1 cellular context compared by ENCODE assay signal in the genomic region with DNA sequence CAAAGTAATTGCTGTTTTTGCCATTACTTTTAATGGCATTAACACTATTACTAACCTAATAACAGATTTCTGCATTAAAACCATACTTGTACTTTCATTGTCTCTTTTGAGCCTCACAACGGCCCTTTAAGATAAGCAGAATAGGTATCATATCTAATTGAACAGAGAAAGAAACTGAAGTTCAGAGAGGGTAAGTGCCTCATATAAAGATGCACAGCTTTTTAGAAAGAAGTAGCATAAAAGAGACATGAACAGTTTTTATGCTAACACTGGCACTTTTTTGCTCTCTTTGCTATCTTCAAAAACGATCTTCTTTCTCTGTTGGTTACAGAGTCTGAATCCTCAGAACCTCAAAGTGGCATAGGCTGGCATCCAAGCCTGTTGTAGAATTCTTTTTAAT.
TF ChIP-seq lines count a peak whose summit lies in the region.

No MANE protein-coding gene starts in this region.

TF ChIP-seq in HepG2, 621 proteins besides CTCF, POLR2A, EP300 and RAD21 (continued from another document):
- TF ChIP-seq ARID5B (CRISPR knock-in tag; IDR thresholded peaks at IDR 0.05) = no peak
- no peak for TF ChIP-seq ZNF615 (CRISPR knock-in tag; IDR thresholded peaks at IDR 0.05; ENCODE audit: borderline replicate concordance)
- TF ChIP-seq ZNF460 (CRISPR knock-in tag; IDR thresholded peaks at IDR 0.05; ENCODE audit: borderline replicate concordance) = no peak
- TF ChIP-seq ZNF768 (CRISPR knock-in tag; IDR thresholded peaks at IDR 0.05) = peak; percentile 20; the same call in 1 of the 2 replicates
- no peak for TF ChIP-seq JUN (CRISPR knock-in tag; IDR thresholded peaks at IDR 0.05)
- no peak for TF ChIP-seq KDM5B (CRISPR knock-in tag; IDR thresholded peaks at IDR 0.05; ENCODE audit: borderline replicate concordance)
